Comparison of ENCODE assay signal across 24 cellular contexts in genomic region chr10:97886264-97886663, GRCh38.
"Had no signal": no experiment of that assay in that cellular context is flagged by ENCODE, and none has a peak within 500 bp of the region (broad histone marks: within the 10 kb centered on the region; RNA-seq: fewer than 3 reads in every experiment).

No MANE protein-coding gene starts in this region.

- FAIRE-seq: urothelium cell line had no signal

- ATAC-seq: activated CD4-positive, alpha-beta T cell treated with anti-CD3 and anti-CD28 coated beads for 36 hours; activated CD8-positive, alpha-beta memory T cell treated with anti-CD3 and anti-CD28 coated beads, Interleukin-2, amount 10 ng/mL, durations not matched to agents 7 days and 5 days; activated CD8-positive, alpha-beta T cell treated with anti-CD3 and anti-CD28 coated beads, Interleukin-2, amount 10 ng/mL, durations not matched to agents 7 days and 5 days; activated naive CD4-positive, alpha-beta T cell treated with anti-CD3 and anti-CD28 coated beads, Interleukin-2, amount 50 U/mL, for 72 hours; esophagus mucosa; heart left ventricle; natural killer cell treated with Interleukin-12 subunit alpha and Interleukin-12 subunit beta and Interleukin-15 and Interleukin-18, amount 100 ng/mL, for 72 hours had no signal

- H3K36me3 ChIP-seq: breast epithelium, heart left ventricle, left lung, lower lobe of right lung, neutrophil, ovary, transverse colon had no signal

- H3K4me1 ChIP-seq: breast epithelium, heart left ventricle, left lung, testis, transverse colon had no signal

- DNase-seq: activated CD4-positive, alpha-beta T cell treated with anti-CD3 and anti-CD28 coated beads for 36 hours; activated CD4-positive, CD25-positive, alpha-beta regulatory T cell; activated CD8-positive, alpha-beta memory T cell treated with anti-CD3 and anti-CD28 coated beads, Interleukin-2, amount 10 ng/mL, durations not matched to agents 7 days and 5 days; activated CD8-positive, alpha-beta T cell treated with anti-CD3 and anti-CD28 coated beads, Interleukin-2, amount 10 ng/mL, durations not matched to agents 7 days and 5 days; activated naive CD4-positive, alpha-beta T cell; activated T-cell treated with anti-CD3 and anti-CD28 coated beads, Interleukin-2, amount 50 U/mL, for 48 hours; central memory CD4-positive, alpha-beta T cell; endodermal cell; foreskin fibroblast; heart left ventricle; left lung; lower lobe of right lung; mesenchymal stem cell; ovary; stimulated activated CD4-positive, alpha-beta T cell treated with anti-CD3 and anti-CD28 coated beads, Interleukin-2, amount 100 ng/mL, for 48 hours; stimulated activated naive CD4-positive, alpha-beta T cell treated with Interleukin-2 at 50 U/mL for 16 hours; testis; transverse colon had no signal

- H3K27me3 ChIP-seq: breast epithelium, heart left ventricle, ovary, testis, transverse colon had no signal

- H3K9me3 ChIP-seq: breast epithelium, heart left ventricle, left lung, lower lobe of right lung, neutrophil, ovary, testis, transverse colon had no signal

- H3K27ac ChIP-seq: breast epithelium, heart left ventricle, lower lobe of right lung, neutrophil, ovary, testis, transverse colon had no signal

- H3K4me3 ChIP-seq: breast epithelium, heart left ventricle, left lung, lower lobe of right lung, ovary, testis, transverse colon had no signal
